7 cellular contexts compared by ENCODE assay signal in genomic region chr7:74503943-74504342, GRCh38.
"Had no signal": no experiment of that assay in that cellular context is flagged by ENCODE, and none has a peak within 500 bp of the region (broad histone marks: within the 10 kb centered on the region; RNA-seq: fewer than 3 reads in every experiment).

No MANE protein-coding gene starts in this region.

- H3K4me3 Mint-ChIP-seq: GM23338, H9, HFFc6 had no signal

- H3K27ac ChIP-seq: KMS-11 had no signal

- DNase-seq: H9, HCEC 1CT, HFFc6, IMR-90, KBM-7 had no signal

- H2AFZ ChIP-seq: GM23338 had no signal

- H3K27ac Mint-ChIP-seq: GM23338, H9, HFFc6 had no signal

- H3K9ac ChIP-seq: KMS-11 had no signal

- ATAC-seq: GM23338 had no signal

- H3K4me3 ChIP-seq: GM23338 had no signal

- H3K4me2 ChIP-seq: GM23338, KMS-11 had no signal

- H3K9me3 Mint-ChIP-seq: GM23338, HFFc6 had no signal
